In the genomic region with DNA sequence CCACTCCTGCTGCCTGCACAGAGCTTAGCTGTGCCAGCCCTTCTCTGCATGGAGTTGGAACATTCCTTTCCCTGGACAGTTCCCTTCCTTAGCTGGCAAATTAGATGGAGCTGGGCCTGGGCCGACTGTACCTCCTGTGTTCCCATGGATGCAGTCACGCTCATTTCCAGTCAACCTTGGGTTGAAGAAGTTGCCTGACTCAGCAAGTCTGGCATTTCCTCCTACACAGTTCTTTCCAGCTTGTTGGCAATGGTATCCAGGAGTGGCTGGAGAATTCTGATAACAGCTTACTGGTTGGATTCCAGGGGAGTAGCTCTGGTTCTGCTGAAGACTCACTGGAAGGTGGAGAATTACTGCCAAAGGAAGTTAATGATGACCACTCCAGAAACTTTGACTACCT, we compare ENCODE assay signal across 1 cellular context.
TF ChIP-seq lines count a peak whose summit lies in the region.

No MANE protein-coding gene starts in this region.

TF ChIP-seq in HCT116, 20 proteins besides CTCF, POLR2A, EP300 and RAD21 (continued from another document):
- TF ChIP-seq REST (IDR thresholded peaks at IDR 0.05; ENCODE audit: low read depth) = no peak
- no peak for TF ChIP-seq SRF (IDR thresholded peaks at IDR 0.05; ENCODE audit: low read depth)
- no peak for TF ChIP-seq TCF7L2 (IDR thresholded peaks at IDR 0.05; ENCODE audit: borderline replicate concordance, extremely low read depth, insufficient read depth, insufficient read length)
- no peak for TF ChIP-seq SIN3A (IDR thresholded peaks at IDR 0.05; ENCODE audit: low read depth)
- TF ChIP-seq JUND (IDR thresholded peaks at IDR 0.05) = no peak
- no peak for TF ChIP-seq POLR2AphosphoS5 (IDR thresholded peaks at IDR 0.05; ENCODE audit: low read depth, low read length)
- TF ChIP-seq, protein P1, sequence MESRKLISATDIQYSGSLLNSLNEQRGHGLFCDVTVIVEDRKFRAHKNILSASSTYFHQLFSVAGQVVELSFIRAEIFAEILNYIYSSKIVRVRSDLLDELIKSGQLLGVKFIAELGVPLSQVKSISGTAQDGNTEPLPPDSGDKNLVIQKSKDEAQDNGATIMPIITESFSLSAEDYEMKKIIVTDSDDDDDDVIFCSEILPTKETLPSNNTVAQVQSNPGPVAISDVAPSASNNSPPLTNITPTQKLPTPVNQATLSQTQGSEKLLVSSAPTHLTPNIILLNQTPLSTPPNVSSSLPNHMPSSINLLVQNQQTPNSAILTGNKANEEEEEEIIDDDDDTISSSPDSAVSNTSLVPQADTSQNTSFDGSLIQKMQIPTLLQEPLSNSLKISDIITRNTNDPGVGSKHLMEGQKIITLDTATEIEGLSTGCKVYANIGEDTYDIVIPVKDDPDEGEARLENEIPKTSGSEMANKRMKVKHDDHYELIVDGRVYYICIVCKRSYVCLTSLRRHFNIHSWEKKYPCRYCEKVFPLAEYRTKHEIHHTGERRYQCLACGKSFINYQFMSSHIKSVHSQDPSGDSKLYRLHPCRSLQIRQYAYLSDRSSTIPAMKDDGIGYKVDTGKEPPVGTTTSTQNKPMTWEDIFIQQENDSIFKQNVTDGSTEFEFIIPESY (IDR thresholded peaks at IDR 0.05; ENCODE audit: extremely low read depth, insufficient replicate concordance, low read length) = no peak
- no peak for TF ChIP-seq FOSL1 (IDR thresholded peaks at IDR 0.05; ENCODE audit: low read depth)
- TF ChIP-seq, protein P2, sequence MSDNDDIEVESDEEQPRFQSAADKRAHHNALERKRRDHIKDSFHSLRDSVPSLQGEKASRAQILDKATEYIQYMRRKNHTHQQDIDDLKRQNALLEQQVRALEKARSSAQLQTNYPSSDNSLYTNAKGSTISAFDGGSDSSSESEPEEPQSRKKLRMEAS (IDR thresholded peaks at IDR 0.05) = no peak
- TF ChIP-seq ZFX (IDR thresholded peaks at IDR 0.05) = no peak
- no peak for TF ChIP-seq CBX3 (IDR thresholded peaks at IDR 0.05; ENCODE audit: low read depth)
- no peak for TF ChIP-seq ATF3 (IDR thresholded peaks at IDR 0.05)
- TF ChIP-seq EGR1 (IDR thresholded peaks at IDR 0.05; ENCODE audit: low read depth) = no peak
- no peak for TF ChIP-seq EZH2phosphoT487 (IDR thresholded peaks at IDR 0.05; ENCODE audit: borderline replicate concordance)
- TF ChIP-seq SP1 (IDR thresholded peaks at IDR 0.05; ENCODE audit: low read depth) = no peak
TF ChIP-seq in HCT116: peak in this region for 0.
